8 cellular contexts compared by ENCODE assay signal in genomic region chr7:140479062-140479738, GRCh38. TPM values are rescaled to one million over a fixed set of nuclear protein-coding genes. Genes with fewer than 3 reads are reported as not detected.
A peak's percentile ranks its signal among the peaks of the same experiment; 100 is the strongest.
DNase-seq lines count a peak whose midpoint lies in the region; TF ChIP-seq lines count a peak whose summit lies in the region.

Gene MKRN1, minus strand, starts transcription at chr7:140479505. Its CDS starts 161 bp downstream, at chr7:140479344.

- H3K36me3 Mint-ChIP-seq in neural crest cell (ENCODE audit: low read depth), result no peaks in the 10 kb centered on the region

- DNase-seq in HAP-1 (ENCODE audit: low spot score in 2 of 2) (peak; percentile 97 to 98), MM.1S (peak; percentile 99), SIG-M5 (lab: John Stamatoyannopoulos, UW) (peak; percentile 65), activated gamma-delta T cell treated with Interleukin-2 at 50 U/mL for 16 hours (peak; percentile 91), fibroblast of villous mesenchyme (ENCODE audit: low read depth) (peak; percentile 90), neural crest cell (ENCODE audit: low read depth, low spot score) (peak; percentile 81)

- no peaks in the 10 kb centered on the region for H3K27me3 Mint-ChIP-seq in neural crest cell (ENCODE audit: low read depth)

- peaks cover 39% of the 10 kb centered on the region for H3K79me2 ChIP-seq in MM.1S (ENCODE audit: low read length)

- H3K9me2 ChIP-seq in MM.1S (replicated peaks; ENCODE audit: insufficient read depth, low read length), result no peaks in the 10 kb centered on the region

- peaks cover 25% of the 10 kb centered on the region for H4K20me1 ChIP-seq in MM.1S (ENCODE audit: insufficient read depth, low read length)

- H3K4me2 ChIP-seq in MM.1S (ENCODE audit: low read depth, low read length), result peak within 1 kb of the TSS; percentile 94

- peak within 1 kb of the TSS; percentile 95 for H3K9ac ChIP-seq in ES-I3 (ENCODE audit: low read depth, low read length)
- H3K9ac ChIP-seq in MM.1S (ENCODE audit: low read length), result peak within 1 kb of the TSS; percentile 69
- peak within 1 kb of the TSS; percentile 73 to 79 for H3K9ac ChIP-seq in stomach smooth muscle (ENCODE audit: low read length in 2 of 2)

- H3K4me1 ChIP-seq in ES-I3 (ENCODE audit: insufficient read depth, low read length) (peaks cover 10% of the 10 kb centered on the region), HAP-1 (peaks cover 24% of the 10 kb centered on the region), MM.1S (ENCODE audit: low read length) (peaks cover 11% of the 10 kb centered on the region; the same call in 1 of the 2 replicates), stomach smooth muscle (ENCODE audit: control insufficient read depth, insufficient read depth, low read length) (peaks cover 6% of the 10 kb centered on the region)

- H3K27ac ChIP-seq in MM.1S (ENCODE audit: low read length) (peak within 1 kb of the TSS; percentile 69; the same call in 1 of the 2 replicates), stomach smooth muscle (ENCODE audit: low read length) (peak within 1 kb of the TSS; percentile 66)

- H3K4me3 ChIP-seq in HAP-1, result peak within 1 kb of the TSS; percentile 88
- H3K4me3 ChIP-seq in MM.1S (ENCODE audit: low read length), result peak within 1 kb of the TSS; percentile 90
- H3K4me3 ChIP-seq in fibroblast of villous mesenchyme (ENCODE audit: low read depth, low read length), result peak within 1 kb of the TSS; percentile 87
- peak within 1 kb of the TSS; percentile 85 to 90 for H3K4me3 ChIP-seq in stomach smooth muscle (ENCODE audit: low read length in 2 of 2)

- in situ Hi-C loops in HAP-1 (cut with MboI; ENCODE audit: low sequenced_read_pairs), result no loop called here

- H3K36me3 ChIP-seq in ES-I3 (ENCODE audit: insufficient read depth, low read length) (no peaks in the 10 kb centered on the region), HAP-1 (replicated peaks) (no peaks in the 10 kb centered on the region), MM.1S (replicated peaks; ENCODE audit: insufficient read depth, low read length) (no peaks in the 10 kb centered on the region), stomach smooth muscle (ENCODE audit: control insufficient read depth in 2 of 2, insufficient read depth in 2 of 2, low read length in 2 of 2) (no peaks in the 10 kb centered on the region)

- peak within 1 kb of the TSS; percentile 100 for H3K4me3 Mint-ChIP-seq in neural crest cell

- peaks cover 29% of the 10 kb centered on the region for H3F3A ChIP-seq in MM.1S (ENCODE audit: insufficient read depth, low read length)

- H3K9me3 ChIP-seq in ES-I3 (ENCODE audit: control insufficient read depth, insufficient read depth, low read length) (no peaks in the 10 kb centered on the region), HAP-1 (no peaks in the 10 kb centered on the region), MM.1S (replicated peaks; ENCODE audit: insufficient read depth, low read length) (no peaks in the 10 kb centered on the region), stomach smooth muscle (ENCODE audit: control insufficient read depth in 2 of 2, low read length in 2 of 2) (no peaks in the 10 kb centered on the region)

- H3K27ac Mint-ChIP-seq in neural crest cell (ENCODE audit: unreplicated experiment), result peak within 1 kb of the TSS; percentile 99

- TF ChIP-seq CTCF in MM.1S (IDR thresholded peaks at IDR 0.05; ENCODE audit: low read length) (no peak), fibroblast of villous mesenchyme (IDR thresholded peaks at IDR 0.05; ENCODE audit: insufficient read depth, low read depth, low read length) (no peak), neural crest cell (conservative IDR thresholded peaks at IDR 0.05) (no peak)

- peak within 1 kb of the TSS; percentile 92 for H2AFZ ChIP-seq in MM.1S (ENCODE audit: low read length)

- no peaks in the 10 kb centered on the region for H3K27me3 ChIP-seq in HAP-1 (ENCODE audit: low read depth)
- H3K27me3 ChIP-seq in MM.1S (replicated peaks; ENCODE audit: insufficient read depth, low read length), result peaks cover 13% of the 10 kb centered on the region
- no peaks in the 10 kb centered on the region for H3K27me3 ChIP-seq in stomach smooth muscle (ENCODE audit: control insufficient read depth in 1 of 2, insufficient read depth in 2 of 2, low read length in 2 of 2)

- peaks cover 15% of the 10 kb centered on the region for H3K4me1 Mint-ChIP-seq in neural crest cell

- no peaks in the 10 kb centered on the region for H3K9me3 Mint-ChIP-seq in neural crest cell

RNA-seq across cellular contexts. Expression of gene MKRN1, which starts in this region (rescaled TPM):
- total RNA-seq in fibroblast of villous mesenchyme (41.9 and 50.5 TPM in 2 replicates), neural crest cell (69.3 and 81.2 TPM in 2 replicates)

Comparison
In these comparisons a context has a peak if more than half of its experiments do, and no peak if none do; other contexts are left out.
1. Peak in every context shown above with its lines: DNase-seq, H3K4me3 ChIP-seq and H3K27ac ChIP-seq.